Comparison of ENCODE assay signal across 8 cellular contexts in genomic region chr18:11751305-11752115, GRCh38.
DNase-seq lines count a peak whose midpoint lies in the region; ATAC-seq, FAIRE-seq and TF ChIP-seq lines count a peak whose summit lies in the region.

No MANE protein-coding gene starts in this region.

- H3K4me3 ChIP-seq in colonic mucosa: peak overlapping the region; percentile 3
- peak overlapping the region; percentile 0 to 43 (median 25) for H3K4me3 ChIP-seq in skin epidermis

- H3K4me1 ChIP-seq in colonic mucosa: no peaks in the 10 kb centered on the region

- DNase-seq in NCI-H2227 (lab: John Stamatoyannopoulos, UW; ENCODE audit: unreplicated experiment): peak; percentile 84
- DNase-seq in colonic mucosa: no peak
- DNase-seq in left kidney (ENCODE audit: low read depth, low spot score): peak; percentile 70
- DNase-seq in activated T-cell treated with anti-CD3 and anti-CD28 coated beads, Interleukin-2, amount 50 U/mL, for 48 hours: no peak
- no peak for DNase-seq in H54 (ENCODE audit: insufficient read length, low spot score)
- no peak for DNase-seq in activated CD8-positive, alpha-beta memory T cell treated with anti-CD3 and anti-CD28 coated beads, Interleukin-2, amount 50 U/mL, for 48 hours

- no peak for TF ChIP-seq CTCF in colonic mucosa (IDR thresholded peaks at IDR 0.05)

- ATAC-seq in HG03039 (IDR thresholded peaks at IDR 0.05; ENCODE audit: unreplicated experiment): no peak

- no peaks in the 10 kb centered on the region for H3K9me3 ChIP-seq in colonic mucosa

- no peak overlapping the region for H3K9ac ChIP-seq in colonic mucosa (ENCODE audit: low read depth in 2 of 2, low read length in 2 of 2)

- H3K27me3 ChIP-seq in colonic mucosa: peaks cover 13% of the 10 kb centered on the region

- FAIRE-seq in H54 (lab: Jason Lieb, UNC): no peak

- no peak for TF ChIP-seq POLR2A in H54 (IDR thresholded peaks at IDR 0.05; ENCODE audit: low read depth, low read length)

- no peaks in the 10 kb centered on the region for H3K36me3 ChIP-seq in colonic mucosa

- H3K27ac ChIP-seq in colonic mucosa (no peak overlapping the region), skin epidermis (peak overlapping the region in 2 of 21 experiments; percentile 10 to 27)

- intact Hi-C loops in colonic mucosa (cut with DNase I): no loop called here

Comparison
In these comparisons a context has a peak if more than half of its experiments do, and no peak if none do; other contexts are left out.
1. DNase-seq: peak in NCI-H2227 (single experiment) and left kidney (single experiment); none in colonic mucosa (single experiment), activated T-cell treated with anti-CD3 and anti-CD28 coated beads, Interleukin-2, amount 50 U/mL, for 48 hours (0 of 2), H54 (single experiment) and activated CD8-positive, alpha-beta memory T cell treated with anti-CD3 and anti-CD28 coated beads, Interleukin-2, amount 50 U/mL, for 48 hours (single experiment).